9 cellular contexts compared by ENCODE assay signal in genomic region chr9:119968837-119969707, GRCh38.
A peak's percentile ranks its signal among the peaks of the same experiment; 100 is the strongest.
DNase-seq lines count a peak whose midpoint lies in the region; ATAC-seq and TF ChIP-seq lines count a peak whose summit lies in the region.
"Had no signal": no experiment of that assay in that cellular context is flagged by ENCODE, and none has a peak within 500 bp of the region (broad histone marks: within the 10 kb centered on the region; RNA-seq: fewer than 3 reads in every experiment).

No MANE protein-coding gene starts in this region.

- peaks cover 2% of the 10 kb centered on the region for H3K27me3 Mint-ChIP-seq in activated CD4-positive, alpha-beta memory T cell treated with anti-CD3 and anti-CD28 coated beads, Interleukin-2, amount 10 ng/mL, durations not matched to agents 7 days and 5 days
- peaks cover 13% of the 10 kb centered on the region for H3K27me3 Mint-ChIP-seq in stimulated activated naive CD8-positive, alpha-beta T cell treated with anti-CD3 and anti-CD28 coated beads, Interleukin-15, amount 100 ng/mL, for 72 hours

- POLR2A ChIA-PET in activated CD4-positive, alpha-beta memory T cell treated with anti-CD3 and anti-CD28 coated beads, Interleukin-2, amount 10 ng/mL, durations not matched to agents 7 days and 5 days (lab: Charles Lee) = no interaction called here

- TF ChIP-seq CTCF in epithelial cell of proximal tubule (conservative IDR thresholded peaks at IDR 0.05; ENCODE audit: low read depth, low read length) = peak; percentile 99

- DNase-seq in COLO829 (ENCODE audit: low spot score) (peak; percentile 86), NCI-H510A treated with DMSO at 0.1 percent for 48 hours (lab: John Stamatoyannopoulos, UW) (peak; percentile 60), epithelial cell of proximal tubule (ENCODE audit: low read depth) (peak; percentile 9), mucosa of gallbladder (ENCODE audit: low spot score) (peak; percentile 69)
- peak; percentile 47 for DNase-seq in activated CD4-positive, alpha-beta memory T cell treated with anti-CD3 and anti-CD28 coated beads, Interleukin-2, amount 10 ng/mL, durations not matched to agents 7 days and 5 days
- DNase-seq in stimulated activated naive CD8-positive, alpha-beta T cell treated with anti-CD3 and anti-CD28 coated beads, Interleukin-15, amount 100 ng/mL, for 72 hours = peak; percentile 35 to 36

- peak; percentile 89 for ATAC-seq in GM19328 (IDR thresholded peaks at IDR 0.05; ENCODE audit: unreplicated experiment)
- ATAC-seq in HG03280 (IDR thresholded peaks at IDR 0.05; ENCODE audit: unreplicated experiment) = peak; percentile 85
- peak; percentile 59 for ATAC-seq in stimulated activated naive CD8-positive, alpha-beta T cell treated with anti-CD3 and anti-CD28 coated beads, Interleukin-15, amount 100 ng/mL, for 72 hours

- H3K4me3 ChIP-seq in epithelial cell of proximal tubule (ENCODE audit: low read depth, low read length) = no peak overlapping the region

- no peak overlapping the region for H3K27ac Mint-ChIP-seq in activated CD4-positive, alpha-beta memory T cell treated with anti-CD3 and anti-CD28 coated beads, Interleukin-2, amount 10 ng/mL, durations not matched to agents 7 days and 5 days
- no peak overlapping the region for H3K27ac Mint-ChIP-seq in stimulated activated naive CD8-positive, alpha-beta T cell treated with anti-CD3 and anti-CD28 coated beads, Interleukin-15, amount 100 ng/mL, for 72 hours
- H3K27ac Mint-ChIP-seq: T-helper 1 cell treated with Interleukin-12 subunit alpha and Interleukin-12 subunit beta and Interleukin-4 antibody, amounts not matched to agents 30 μg/mL and 1 μg/mL, for 36 hours had no signal

- no peaks in the 10 kb centered on the region for H3K36me3 Mint-ChIP-seq in activated CD4-positive, alpha-beta memory T cell treated with anti-CD3 and anti-CD28 coated beads, Interleukin-2, amount 10 ng/mL, durations not matched to agents 7 days and 5 days (ENCODE audit: low read depth)

- H3K4me3 Mint-ChIP-seq in activated CD4-positive, alpha-beta memory T cell treated with anti-CD3 and anti-CD28 coated beads, Interleukin-2, amount 10 ng/mL, durations not matched to agents 7 days and 5 days = no peak overlapping the region
- no peak overlapping the region for H3K4me3 Mint-ChIP-seq in stimulated activated naive CD8-positive, alpha-beta T cell treated with anti-CD3 and anti-CD28 coated beads, Interleukin-15, amount 100 ng/mL, for 72 hours
- H3K4me3 Mint-ChIP-seq: T-helper 1 cell treated with Interleukin-12 subunit alpha and Interleukin-12 subunit beta and Interleukin-4 antibody, amounts not matched to agents 30 μg/mL and 1 μg/mL, for 36 hours had no signal

- no peaks in the 10 kb centered on the region for H3K4me1 Mint-ChIP-seq in activated CD4-positive, alpha-beta memory T cell treated with anti-CD3 and anti-CD28 coated beads, Interleukin-2, amount 10 ng/mL, durations not matched to agents 7 days and 5 days
- no peaks in the 10 kb centered on the region for H3K4me1 Mint-ChIP-seq in stimulated activated naive CD8-positive, alpha-beta T cell treated with anti-CD3 and anti-CD28 coated beads, Interleukin-15, amount 100 ng/mL, for 72 hours

- CTCF ChIA-PET in activated CD4-positive, alpha-beta memory T cell treated with anti-CD3 and anti-CD28 coated beads, Interleukin-2, amount 10 ng/mL, durations not matched to agents 7 days and 5 days (lab: Charles Lee) = interaction anchor here (1.0 to 1.9 kb wide), 8 partner anchors 10 to 508 kb away, joined by 3 to 6 read pairs (median 4); no protein-coding TSS in a partner anchor

- no peaks in the 10 kb centered on the region for H3K9me3 Mint-ChIP-seq in activated CD4-positive, alpha-beta memory T cell treated with anti-CD3 and anti-CD28 coated beads, Interleukin-2, amount 10 ng/mL, durations not matched to agents 7 days and 5 days
- no peaks in the 10 kb centered on the region for H3K9me3 Mint-ChIP-seq in stimulated activated naive CD8-positive, alpha-beta T cell treated with anti-CD3 and anti-CD28 coated beads, Interleukin-15, amount 100 ng/mL, for 72 hours
- H3K9me3 Mint-ChIP-seq: T-helper 1 cell treated with Interleukin-12 subunit alpha and Interleukin-12 subunit beta and Interleukin-4 antibody, amounts not matched to agents 30 μg/mL and 1 μg/mL, for 36 hours had no signal

Comparison
In these comparisons a context has a peak if more than half of its experiments do, and no peak if none do; other contexts are left out.
1. DNase-seq: peak in every context shown above with its lines; median percentile 86 in COLO829; 69 in mucosa of gallbladder; 60 in NCI-H510A treated with DMSO at 0.1 percent for 48 hours; 47 in activated CD4-positive, alpha-beta memory T cell treated with anti-CD3 and anti-CD28 coated beads, Interleukin-2, amount 10 ng/mL, durations not matched to agents 7 days and 5 days; 36 in stimulated activated naive CD8-positive, alpha-beta T cell treated with anti-CD3 and anti-CD28 coated beads, Interleukin-15, amount 100 ng/mL, for 72 hours; 9 in epithelial cell of proximal tubule.